Comparison of ENCODE assay signal across 23 cellular contexts in the genomic region with DNA sequence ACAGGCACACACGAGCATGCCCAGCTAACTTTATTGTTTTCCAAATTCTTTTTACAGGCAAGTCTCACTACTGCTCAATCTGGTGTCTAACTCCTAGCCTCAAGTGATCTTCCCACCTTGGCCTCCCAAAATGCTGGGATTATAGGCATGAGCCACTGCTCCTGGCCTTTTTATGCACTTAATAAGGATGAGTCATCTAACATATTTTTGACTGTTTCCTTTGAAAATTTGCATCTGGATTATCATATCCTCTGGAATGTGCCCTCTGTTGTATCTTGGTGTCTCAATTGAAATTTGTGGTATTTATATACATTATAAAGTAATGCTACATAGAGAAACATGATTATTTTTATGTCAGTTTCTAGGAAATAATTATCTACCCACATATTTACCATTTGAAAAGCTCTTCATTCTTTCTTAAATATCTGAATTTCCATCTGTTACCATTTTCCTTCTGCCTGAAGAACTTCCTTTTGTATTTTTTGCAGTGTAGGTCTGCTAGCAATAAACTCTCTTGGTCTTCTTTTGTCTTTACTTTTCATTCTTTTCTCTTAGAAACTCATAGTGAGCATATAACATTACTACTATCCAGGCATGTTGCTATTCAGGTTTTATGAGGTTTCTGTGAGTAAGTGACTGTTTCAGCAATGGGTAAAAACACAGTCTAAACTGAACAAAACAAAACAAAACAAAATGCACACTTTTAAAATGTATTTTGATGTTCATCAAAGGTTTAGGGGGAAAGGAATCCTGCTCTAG. TPM values are rescaled to one million over a fixed set of nuclear protein-coding genes. Genes with fewer than 3 reads are reported as not detected.
DNase-seq lines count a peak whose midpoint lies in the region; ATAC-seq and TF ChIP-seq lines count a peak whose summit lies in the region.
"Had no signal": no experiment of that assay in that cellular context is flagged by ENCODE, and none has a peak within 500 bp of the region (broad histone marks: within the 10 kb centered on the region; RNA-seq: fewer than 3 reads in every experiment).

No MANE protein-coding gene starts in this region.

- H3K79me2 ChIP-seq in mammary epithelial cell (ENCODE audit: insufficient read depth, low read length): no peaks in the 10 kb centered on the region
- H3K79me2 ChIP-seq: hepatocyte had no signal

- no peaks in the 10 kb centered on the region for H3K27me3 Mint-ChIP-seq in MCF 10A (ENCODE audit: insufficient read depth, unreplicated experiment)
- H3K27me3 Mint-ChIP-seq: progenitor cell of endocrine pancreas; stimulated activated memory B cell treated with anti-CD40 and anti-IgM and Interleukin-4, amounts not matched to agents 10 μg/mL and 1 μg/mL and 100 μg/mL, for 72 hours had no signal

- in situ Hi-C loops in mammary epithelial cell (cut with MboI; ENCODE audit: low sequenced_read_pairs in 2 of 2): no loop called here

- WGBS in mammary epithelial cell (ENCODE audit: low coverage, missing lambda C conversion rate): 100% methylated on average over 1 of the region's 1 CpG
- WGBS in testis, 2 donors: 85 to 89% methylated on average over 1 of the region's 1 CpG

- H3K4me1 ChIP-seq in mammary epithelial cell (ENCODE audit: insufficient read depth, low read length) (no peaks in the 10 kb centered on the region), adipocyte (ENCODE audit: control insufficient read depth, insufficient read depth, low read length) (no peaks in the 10 kb centered on the region), testis (no peaks in the 10 kb centered on the region)
- H3K4me1 ChIP-seq: ascending aorta, transverse colon had no signal

- no peak overlapping the region for H3K4me3 ChIP-seq in mammary epithelial cell (replicated peaks in 1 of 3; ENCODE audit: insufficient read depth in 1 of 3, low read depth in 2 of 3, low read length in 3 of 3)
- H3K4me3 ChIP-seq in adipocyte (ENCODE audit: low read length): no peak overlapping the region
- H3K4me3 ChIP-seq in fibroblast of mammary gland (ENCODE audit: control insufficient read depth, low read depth, low read length): no peak overlapping the region
- no peak overlapping the region for H3K4me3 ChIP-seq in testis
- H3K4me3 ChIP-seq: ascending aorta, hepatocyte, transverse colon had no signal

- dilution Hi-C loops in mammary epithelial cell (cut with HindIII; ENCODE audit: low sequenced_read_pairs): no loop called here

- H3K27me3 ChIP-seq in mammary epithelial cell (ENCODE audit: insufficient read depth, low read length) (no peaks in the 10 kb centered on the region), adipocyte (replicated peaks; ENCODE audit: control insufficient read depth, insufficient read depth, low read length) (no peaks in the 10 kb centered on the region), testis (no peaks in the 10 kb centered on the region)
- H3K27me3 ChIP-seq: ascending aorta, hepatocyte, transverse colon had no signal

- DNase-seq in mammary epithelial cell: peak; percentile 32
- no peak for DNase-seq in MCF 10A (ENCODE audit: unreplicated experiment)
- peak; percentile 19 for DNase-seq in adipocyte (ENCODE audit: low read depth)
- DNase-seq in fibroblast of mammary gland (ENCODE audit: low read depth): peak; percentile 40
- DNase-seq in substantia nigra (lab: John Stamatoyannopoulos, UW): no peak
- DNase-seq in testis: no peak
- no peak for DNase-seq in cerebellar cortex (ENCODE audit: low spot score)
- DNase-seq: activated CD4-positive, alpha-beta T cell treated with anti-CD3 and anti-CD28 coated beads, Interleukin-2, amount 50 U/mL, for 1 hour; activated naive CD4-positive, alpha-beta T cell; C1 segment of cervical spinal cord; DMS53; kidney glomerular epithelial cell; mesendoderm; NCI-H2029 treated with DMSO at 0.1 percent for 48 hours; NCI-H510A; transverse colon had no signal

- TF ChIP-seq CTCF in mammary epithelial cell (conservative IDR thresholded peaks at IDR 0.05 in 1 of 2, IDR thresholded peaks at IDR 0.05 in 1 of 2; ENCODE audit: extremely low read depth in 1 of 2, insufficient read depth in 1 of 2, low read depth in 1 of 2, low read length in 2 of 2) (no peak), MCF 10A (IDR thresholded peaks at IDR 0.05; ENCODE audit: unreplicated experiment) (no peak), fibroblast of mammary gland (conservative IDR thresholded peaks at IDR 0.05; ENCODE audit: control insufficient read depth, insufficient read depth, low read depth, low read length) (no peak), testis (IDR thresholded peaks at IDR 0.05) (no peak)

- H3K9ac ChIP-seq in mammary epithelial cell (ENCODE audit: insufficient read depth, low read length) (no peak overlapping the region), adipocyte (ENCODE audit: low read length) (no peak overlapping the region)

- no peak for TF ChIP-seq POLR2A in testis (IDR thresholded peaks at IDR 0.05)

- no peak overlapping the region for H2AFZ ChIP-seq in mammary epithelial cell (ENCODE audit: low read depth, low read length)
- H2AFZ ChIP-seq: hepatocyte had no signal

- POLR2A ChIA-PET in MCF 10A (lab: Yijun Ruan, JAX): no interaction called here

- intact Hi-C loops in mammary epithelial cell (cut with micrococcal nuclease) (no loop called here), MCF 10A (cut with micrococcal nuclease) (no loop called here), testis (cut with DNase I; ENCODE audit: low total_unique reads) (no loop called here)

- H3K9me3 Mint-ChIP-seq in MCF 10A (ENCODE audit: unreplicated experiment): no peaks in the 10 kb centered on the region
- H3K9me3 Mint-ChIP-seq: dendritic cell treated with granulocyte-macrophage colony-stimulating factor and Interleukin-4, amounts not matched to agents 40 ng/mL and 50 ng/mL, for 4 days; natural killer cell treated with Interleukin-12 subunit alpha and Interleukin-12 subunit beta and Interleukin-15 and Interleukin-18, amount 100 ng/mL, for 72 hours; stimulated activated memory B cell treated with anti-CD40 and anti-IgM and Interleukin-4, amounts not matched to agents 10 μg/mL and 1 μg/mL and 100 μg/mL, for 72 hours had no signal

- no peak overlapping the region for H3K4me3 Mint-ChIP-seq in MCF 10A (ENCODE audit: unreplicated experiment)
- H3K4me3 Mint-ChIP-seq: dendritic cell treated with granulocyte-macrophage colony-stimulating factor and Interleukin-4, amounts not matched to agents 40 ng/mL and 50 ng/mL, for 4 days; natural killer cell treated with Interleukin-12 subunit alpha and Interleukin-12 subunit beta and Interleukin-15 and Interleukin-18, amount 100 ng/mL, for 72 hours; stimulated activated memory B cell treated with anti-CD40 and anti-IgM and Interleukin-4, amounts not matched to agents 10 μg/mL and 1 μg/mL and 100 μg/mL, for 72 hours had no signal

- ATAC-seq in HG02885 (IDR thresholded peaks at IDR 0.05; ENCODE audit: poor library complexity, unreplicated experiment): no peak
- ATAC-seq: natural killer cell treated with Interleukin-12 subunit alpha and Interleukin-12 subunit beta and Interleukin-15 and Interleukin-18, amount 100 ng/mL, for 72 hours; stimulated activated memory B cell treated with anti-CD40 and anti-IgM and Interleukin-4, amounts not matched to agents 10 μg/mL and 1 μg/mL and 100 μg/mL, for 72 hours had no signal

- no peak overlapping the region for H3K4me2 ChIP-seq in mammary epithelial cell (ENCODE audit: insufficient read depth, low read depth, low read length)
- H3K4me2 ChIP-seq: hepatocyte had no signal

- H3K27ac Mint-ChIP-seq in MCF 10A (ENCODE audit: low read depth, unreplicated experiment): no peak overlapping the region
- H3K27ac Mint-ChIP-seq: dendritic cell treated with granulocyte-macrophage colony-stimulating factor and Interleukin-4, amounts not matched to agents 40 ng/mL and 50 ng/mL, for 4 days; natural killer cell treated with Interleukin-12 subunit alpha and Interleukin-12 subunit beta and Interleukin-15 and Interleukin-18, amount 100 ng/mL, for 72 hours; progenitor cell of endocrine pancreas; stimulated activated memory B cell treated with anti-CD40 and anti-IgM and Interleukin-4, amounts not matched to agents 10 μg/mL and 1 μg/mL and 100 μg/mL, for 72 hours had no signal

- no peak overlapping the region for H3K27ac ChIP-seq in mammary epithelial cell (ENCODE audit: insufficient read depth, low read depth, low read length)
- no peak overlapping the region for H3K27ac ChIP-seq in substantia nigra (ENCODE audit: low read depth, low read length, poor library complexity, severe bottlenecking)
- no peak overlapping the region for H3K27ac ChIP-seq in testis
- H3K27ac ChIP-seq: ascending aorta, hepatocyte, transverse colon had no signal

- H3K36me3 ChIP-seq in mammary epithelial cell (ENCODE audit: insufficient read depth, low read length) (no peaks in the 10 kb centered on the region), adipocyte (ENCODE audit: control insufficient read depth, insufficient read depth, low read length, severe bottlenecking) (no peaks in the 10 kb centered on the region), testis (ENCODE audit: low read depth, missing control alignments) (no peaks in the 10 kb centered on the region)
- H3K36me3 ChIP-seq: ascending aorta, transverse colon had no signal

- CTCF ChIA-PET in mammary epithelial cell (lab: Charles Lee; ENCODE audit: low non-redundant PET) (no interaction called here), MCF 10A (lab: Yijun Ruan, JAX) (interaction anchor here (0.6 to 0.7 kb wide), 2 partner anchors 124 to 182 kb away, joined by 3 read pairs; no protein-coding TSS in a partner anchor)

- H3K9me3 ChIP-seq in mammary epithelial cell (replicated peaks; ENCODE audit: insufficient read depth, low read length) (no peaks in the 10 kb centered on the region), adipocyte (ENCODE audit: control insufficient read depth, low read length) (no peaks in the 10 kb centered on the region), testis (no peaks in the 10 kb centered on the region)
- H3K9me3 ChIP-seq: ascending aorta, transverse colon had no signal

- H3K4me1 Mint-ChIP-seq in MCF 10A (ENCODE audit: insufficient read depth, unreplicated experiment): peaks cover 7% of the 10 kb centered on the region
- H3K4me1 Mint-ChIP-seq: stimulated activated memory B cell treated with anti-CD40 and anti-IgM and Interleukin-4, amounts not matched to agents 10 μg/mL and 1 μg/mL and 100 μg/mL, for 72 hours had no signal

- no peaks in the 10 kb centered on the region for H3K36me3 Mint-ChIP-seq in MCF 10A (ENCODE audit: insufficient read depth, unreplicated experiment)
- H3K36me3 Mint-ChIP-seq: natural killer cell treated with Interleukin-12 subunit alpha and Interleukin-12 subunit beta and Interleukin-15 and Interleukin-18, amount 100 ng/mL, for 72 hours; stimulated activated memory B cell treated with anti-CD40 and anti-IgM and Interleukin-4, amounts not matched to agents 10 μg/mL and 1 μg/mL and 100 μg/mL, for 72 hours had no signal

- no peaks in the 10 kb centered on the region for H4K20me1 ChIP-seq in mammary epithelial cell (ENCODE audit: insufficient read depth, low read length)

- no TSS peak for BruUV-seq in mammary epithelial cell (replicated peaks; lab: Mats Ljungman, UMichigan)
- no TSS peak for BruUV-seq in MCF 10A (replicated peaks; lab: Mats Ljungman, UMichigan)

RNA-seq across cellular contexts. Expression of gene CNOT2, which starts 52.8 kb away (rescaled TPM):
- total RNA-seq in mammary epithelial cell (100 to 1,000 TPM in 1 of 2 donors, 10 to 100 TPM in 1; 62.5 to 123 TPM), MCF 10A (2022) (88.3 and 91.0 TPM in 2 replicates), testis (100 to 1,000 TPM in 1 of 2 donors, 10 to 100 TPM in 1; 99.1 to 127 TPM)
- polyA plus RNA-seq in mammary epithelial cell (61.9 TPM), testis (ENCODE audit: insufficient read depth, low read depth, low replicate concordance) (56.1 TPM)
- 81.6 TPM for polyA minus RNA-seq in mammary epithelial cell

Comparison
In these comparisons a context has a peak if more than half of its experiments do, and no peak if none do; other contexts are left out.
1. DNase-seq: peak in mammary epithelial cell (single experiment), adipocyte (single experiment) and fibroblast of mammary gland (single experiment); none in MCF 10A (single experiment), substantia nigra (0 of 49), testis (single experiment) and cerebellar cortex (single experiment).